In the genomic region with DNA sequence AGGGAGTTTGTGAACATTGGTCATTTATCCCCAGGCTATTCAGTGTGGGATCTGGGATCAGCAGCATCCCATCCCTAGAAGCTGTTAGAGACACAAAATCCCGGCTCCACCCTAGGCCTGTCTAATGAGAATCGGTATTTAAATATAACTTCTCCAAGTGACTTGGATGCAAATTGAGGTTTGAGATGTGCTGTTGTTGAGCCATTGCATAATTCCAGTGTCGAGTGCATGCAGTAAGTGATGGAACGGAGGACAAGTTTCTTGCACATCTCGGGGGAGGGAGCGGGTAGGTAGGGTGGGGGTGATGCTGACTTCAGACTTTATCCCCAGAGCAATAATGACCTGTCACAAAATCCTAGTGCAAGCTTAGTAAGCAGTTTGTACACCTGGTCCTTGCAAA, we compare ENCODE assay signal across 11 cellular contexts.
"Had no signal": no experiment of that assay in that cellular context is flagged by ENCODE, and none has a peak within 500 bp of the region (broad histone marks: within the 10 kb centered on the region; RNA-seq: fewer than 3 reads in every experiment).

No MANE protein-coding gene starts in this region.

- H3K27ac ChIP-seq: GM23248 had no signal

- ATAC-seq: GM23338, HCT116 had no signal

- H3K4me1 ChIP-seq: HAP-1 had no signal

- H2AFZ ChIP-seq: GM23248, GM23338 had no signal

- DNase-seq: GM23248, GOT3, H7, H9, HCEC 1CT, HFFc6 had no signal

- FAIRE-seq: H1, H54 had no signal

- H3K9me3 ChIP-seq: HAP-1 had no signal

- H3K4me2 ChIP-seq: GM23338 had no signal

- H3K4me3 ChIP-seq: GM23248, GM23338, HAP-1 had no signal

- H3K9ac ChIP-seq: GM23248 had no signal

- H3K36me3 ChIP-seq: HAP-1 had no signal
